Comparison of ENCODE assay signal across 10 cellular contexts in the genomic region with DNA sequence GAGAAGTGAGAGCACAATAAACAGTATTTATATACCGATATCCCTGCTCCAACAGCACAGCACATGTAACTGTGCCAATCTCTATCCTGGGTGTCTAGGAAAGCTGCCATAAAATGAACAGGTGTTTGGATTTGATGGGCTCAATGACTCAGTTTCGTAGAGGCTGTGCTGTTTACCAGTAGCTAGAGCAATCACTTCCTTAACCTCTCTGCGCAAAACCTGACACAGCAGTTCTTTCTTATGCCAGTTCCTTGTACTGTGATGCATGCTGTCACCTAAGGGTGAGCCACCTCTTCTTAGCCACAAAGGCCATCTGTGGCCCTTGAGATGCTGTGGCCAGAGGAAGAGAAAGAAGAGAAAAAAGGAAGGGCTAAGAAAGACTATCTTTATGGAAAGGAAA. TPM values are rescaled to one million over a fixed set of nuclear protein-coding genes. Genes with fewer than 3 reads are reported as not detected.
DNase-seq lines count a peak whose midpoint lies in the region; ATAC-seq, FAIRE-seq and TF ChIP-seq lines count a peak whose summit lies in the region.
"Had no signal": no experiment of that assay in that cellular context is flagged by ENCODE, and none has a peak within 500 bp of the region (broad histone marks: within the 10 kb centered on the region; RNA-seq: fewer than 3 reads in every experiment).

No MANE protein-coding gene starts in this region.

- H3K27ac ChIP-seq in adrenal gland: no peak overlapping the region
- no peak overlapping the region for H3K27ac ChIP-seq in aorta (ENCODE audit: low read depth in 1 of 2, low read length in 2 of 2)

- FAIRE-seq in GM12892 (lab: Jason Lieb, UNC): peak; percentile 80
- FAIRE-seq: astrocyte had no signal

- H3K9me3 ChIP-seq in adrenal gland (replicated peaks in 1 of 3) (no peaks in the 10 kb centered on the region), aorta (ENCODE audit: control insufficient read depth, low read length) (no peaks in the 10 kb centered on the region)

- H3K4me3 ChIP-seq in adrenal gland (no peak overlapping the region), aorta (ENCODE audit: low read length in 2 of 2) (no peak overlapping the region)

- H3K36me3 ChIP-seq in adrenal gland (replicated peaks in 1 of 2) (peaks cover 0 to 31% of the 10 kb centered on the region in 2 donors), aorta (ENCODE audit: control insufficient read depth in 1 of 2, insufficient read depth in 2 of 2, low read length in 1 of 2) (peaks cover 0 to 1% of the 10 kb centered on the region in 2 donors)

- intact Hi-C loops in adrenal gland (cut with DNase I) (no loop called here), aorta (cut with DNase I) (no loop called here)

- TF ChIP-seq POLR2A in GM12892 (IDR thresholded peaks at IDR 0.05; ENCODE audit: low read depth, low read length): no peak
- no peak for TF ChIP-seq POLR2A in adrenal gland (IDR thresholded peaks at IDR 0.05)

- WGBS in adrenal gland, 4 donors: 80 to 93% (median 85%) methylated on average over 3 of the region's 3 CpGs
- 84 to 91% methylated on average over 3 of the region's 3 CpGs for WGBS in aorta, 2 donors

- DNase-seq in GM12892 (ENCODE audit: insufficient read length) (no peak), NCI-H1092 (lab: John Stamatoyannopoulos, UW) (peak; percentile 62), kidney tubule cell (ENCODE audit: low spot score) (peak; percentile 24), NCI-H748 (lab: John Stamatoyannopoulos, UW; ENCODE audit: unreplicated experiment) (no peak), adrenal gland (no peak), aorta (no peak), NK-92 (lab: John Stamatoyannopoulos, UW; ENCODE audit: unreplicated experiment) (no peak)
- DNase-seq: H7 had no signal

- peaks cover 0 to 6% of the 10 kb centered on the region in 2 donors for H3K4me1 ChIP-seq in adrenal gland (replicated peaks in 1 of 2)
- no peaks in the 10 kb centered on the region for H3K4me1 ChIP-seq in aorta (ENCODE audit: control insufficient read depth in 1 of 2, insufficient read depth in 2 of 2, low read length in 2 of 2)

- no peak for TF ChIP-seq CTCF in adrenal gland (IDR thresholded peaks at IDR 0.05)

- ATAC-seq in GM21717 (IDR thresholded peaks at IDR 0.05; ENCODE audit: unreplicated experiment): peak; percentile 49
- no peak for ATAC-seq in aorta (ENCODE audit: low FRiP score)

- H3K27me3 ChIP-seq in adrenal gland: no peaks in the 10 kb centered on the region
- H3K27me3 ChIP-seq in aorta (ENCODE audit: control insufficient read depth in 1 of 2, insufficient read depth in 2 of 2, low read length in 1 of 2): no peaks in the 10 kb centered on the region

RNA-seq across cellular contexts. Expression of gene SHPRH, which starts 59.3 kb away (rescaled TPM):
- polyA plus RNA-seq in GM12892 (2012; ENCODE audit: missing spikeins): 8.4 TPM
- total RNA-seq in adrenal gland (10 to 100 TPM in 7 of 8 donors, 1 to 10 TPM in 1; 9.6 to 34.3 (median 14.5) TPM), aorta (10 to 100 TPM; 22.1 to 33.1 TPM)
- polyA plus RNA-seq in adrenal gland (1 to 10 TPM; 2.8 to 7.8 (median 4.9) TPM), aorta (1 to 10 TPM; 1.5 to 5.7 TPM)

Comparison
In these comparisons a context has a peak if more than half of its experiments do, and no peak if none do; other contexts are left out.
1. DNase-seq: peak in NCI-H1092 (single experiment) and kidney tubule cell (single experiment); none in GM12892 (single experiment), NCI-H748 (single experiment), adrenal gland (0 of 7), aorta (0 of 2) and NK-92 (single experiment).